22 cellular contexts compared by ENCODE assay signal in genomic region chr13:108558489-108558888, GRCh38.
"Had no signal": no experiment of that assay in that cellular context is flagged by ENCODE, and none has a peak within 500 bp of the region (broad histone marks: within the 10 kb centered on the region; RNA-seq: fewer than 3 reads in every experiment).

No MANE protein-coding gene starts in this region.

- H3K27ac ChIP-seq: colonic mucosa, dorsolateral prefrontal cortex, esophagus muscularis mucosa, foreskin keratinocyte, gastroesophageal sphincter, heart left ventricle, hepatocyte, left lung, lower lobe of right lung had no signal

- DNase-seq: colonic mucosa; cortex of kidney; dorsolateral prefrontal cortex; effector CD4-positive, alpha-beta T cell; effector memory CD4-positive, alpha-beta T cell; foreskin keratinocyte; heart left ventricle; hypothalamus; immature natural killer cell; islet precursor cell; kidney; kidney glomerular epithelial cell; left colon; left lung; left ventricle myocardium superior; lower lobe of right lung; mesenchymal stem cell; mucosa of descending colon; naive B cell had no signal

- H3K4me2 ChIP-seq: hepatocyte had no signal

- H3K27me3 ChIP-seq: colonic mucosa, esophagus muscularis mucosa, foreskin keratinocyte, gastroesophageal sphincter, heart left ventricle, hepatocyte, left lung had no signal

- H3K9me3 ChIP-seq: colonic mucosa, esophagus muscularis mucosa, gastroesophageal sphincter, heart left ventricle, left lung, lower lobe of right lung, mucosa of descending colon had no signal

- ATAC-seq: foreskin keratinocyte, gastroesophageal sphincter, heart left ventricle, left colon, left lung, left ventricle myocardium superior, lower lobe of right lung, mucosa of descending colon had no signal

- H3K4me1 ChIP-seq: colonic mucosa, esophagus muscularis mucosa, foreskin keratinocyte, gastroesophageal sphincter, heart left ventricle, left lung had no signal

- H3K36me3 ChIP-seq: colonic mucosa, esophagus muscularis mucosa, gastroesophageal sphincter, heart left ventricle, left lung, lower lobe of right lung had no signal

- H3K4me3 ChIP-seq: colonic mucosa, dorsolateral prefrontal cortex, esophagus muscularis mucosa, gastroesophageal sphincter, heart left ventricle, hepatocyte, left lung, lower lobe of right lung, mucosa of descending colon had no signal

- H2AFZ ChIP-seq: hepatocyte had no signal
